ENCODE assay signal across 8 cellular contexts in the genomic region with DNA sequence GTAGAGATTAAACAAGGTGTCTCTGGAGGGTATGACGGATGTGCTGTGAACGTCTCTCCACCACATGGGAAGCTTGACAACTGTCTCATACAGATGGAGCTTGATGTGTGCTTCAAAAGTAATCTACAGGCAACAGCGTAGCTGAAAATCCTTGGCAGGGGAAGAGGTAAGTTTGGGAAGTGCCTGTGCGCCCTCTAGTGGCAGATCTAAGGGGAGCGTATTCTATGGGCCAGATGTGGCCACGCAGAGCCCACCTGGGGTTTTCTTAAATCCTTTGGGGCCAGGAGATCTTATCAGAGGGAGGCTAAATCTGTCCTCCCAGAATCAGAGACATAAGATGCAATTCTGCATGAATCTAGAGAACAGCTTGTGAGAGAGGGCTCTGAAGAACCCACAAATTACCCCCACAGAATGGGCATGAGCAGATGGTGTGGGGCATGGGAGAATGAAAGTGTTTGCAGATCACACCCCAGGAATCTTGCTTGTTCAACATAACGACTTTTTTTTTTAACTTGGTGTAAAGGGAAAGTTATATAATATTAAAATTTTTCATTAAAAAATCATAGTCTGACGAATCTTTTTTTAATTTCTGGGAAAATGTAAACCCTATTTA.
DNase-seq lines count a peak whose midpoint lies in the region; ATAC-seq lines count a peak whose summit lies in the region.

No MANE protein-coding gene starts in this region.

- H4K8ac ChIP-seq in trophoblast cell (ENCODE audit: low read depth, low read length): no peak overlapping the region

- H3K27ac ChIP-seq in trophoblast cell (ENCODE audit: low read depth, low read length): no peak overlapping the region

- peak; percentile 71 for ATAC-seq in GM19455 (IDR thresholded peaks at IDR 0.05; ENCODE audit: unreplicated experiment)

- H4K91ac ChIP-seq in trophoblast cell (ENCODE audit: low read depth, low read length): no peak overlapping the region

- no CpG with 5 or more reads among the region's 8 CpGs for WGBS in trophoblast cell (ENCODE audit: extremely low coverage, insufficient coverage, insufficient read length)

- H2BK120ac ChIP-seq in trophoblast cell (ENCODE audit: insufficient read depth, low read length, poor library complexity): no peak overlapping the region

- no peak overlapping the region for H3K14ac ChIP-seq in trophoblast cell (ENCODE audit: low read length)

- no peak overlapping the region for H2AFZ ChIP-seq in trophoblast cell (ENCODE audit: insufficient read depth, low read length, poor library complexity)

- H3K9me3 ChIP-seq in trophoblast cell (ENCODE audit: insufficient read depth, low read depth, low read length): no peaks in the 10 kb centered on the region

- H3K18ac ChIP-seq in trophoblast cell (ENCODE audit: low read length): no peak overlapping the region

- H3K27me3 ChIP-seq in trophoblast cell (ENCODE audit: insufficient read depth, low read length): no peaks in the 10 kb centered on the region

- H3K4me2 ChIP-seq in trophoblast cell (ENCODE audit: low read length): no peak overlapping the region

- H4K12ac ChIP-seq in trophoblast cell (ENCODE audit: low read depth, low read length): no peak overlapping the region

- H3K79me2 ChIP-seq in trophoblast cell (ENCODE audit: control insufficient read depth, insufficient read depth, low read length, poor library complexity): no peaks in the 10 kb centered on the region

- no peak overlapping the region for H2BK5ac ChIP-seq in trophoblast cell (ENCODE audit: low read depth, low read length, poor library complexity)

- H3K4me1 ChIP-seq in trophoblast cell (ENCODE audit: control insufficient read depth in 1 of 2, insufficient read depth in 2 of 2, low read length in 2 of 2): no peaks in the 10 kb centered on the region

- H3K79me1 ChIP-seq in trophoblast cell (ENCODE audit: low read length): no peaks in the 10 kb centered on the region

- no peak overlapping the region for H2BK12ac ChIP-seq in trophoblast cell (ENCODE audit: low read length)

- DNase-seq in COLO668 (lab: John Stamatoyannopoulos, UW; ENCODE audit: unreplicated experiment): peak; percentile 54
- peak; percentile 37 for DNase-seq in Jurkat, Clone E6-1 (ENCODE audit: low read depth, low spot score)
- DNase-seq in SHP77 (lab: John Stamatoyannopoulos, UW): peak; percentile 51 to 61
- peak; percentile 84 for DNase-seq in activated effector memory CD4-positive, alpha-beta T cell treated with anti-CD3 and anti-CD28 coated beads, Interleukin-2, amount 50 U/mL, for 16 hours
- DNase-seq in globus pallidus (ENCODE audit: low spot score): peak; percentile 26
- peak; percentile 49 to 81 for DNase-seq in trophoblast cell
- DNase-seq in ureter (ENCODE audit: low spot score): peak; percentile 68

- no peak overlapping the region for H3K9ac ChIP-seq in trophoblast cell (ENCODE audit: low read length)

- H3K36me3 ChIP-seq in trophoblast cell (ENCODE audit: control insufficient read depth in 1 of 2, insufficient read depth in 2 of 2, low read length in 2 of 2): no peaks in the 10 kb centered on the region

- no peak overlapping the region for H2AK5ac ChIP-seq in trophoblast cell (ENCODE audit: low read length)

- no peak overlapping the region for H3K23ac ChIP-seq in trophoblast cell (ENCODE audit: low read length)

- no peak overlapping the region for H3K4ac ChIP-seq in trophoblast cell (ENCODE audit: low read depth, low read length)

- H3K4me3 ChIP-seq in Jurkat, Clone E6-1 (ENCODE audit: low read length): no peak overlapping the region
- no peak overlapping the region for H3K4me3 ChIP-seq in trophoblast cell (ENCODE audit: low read depth, low read length)

Comparison
In these comparisons a context has a peak if more than half of its experiments do, and no peak if none do; other contexts are left out.
1. DNase-seq: peak in every context shown above with its lines; median percentile 84 in activated effector memory CD4-positive, alpha-beta T cell treated with anti-CD3 and anti-CD28 coated beads, Interleukin-2, amount 50 U/mL, for 16 hours; 68 in ureter; 65 in trophoblast cell; 56 in SHP77; 54 in COLO668; 37 in Jurkat, Clone E6-1; 26 in globus pallidus.